ENCODE assay signal across 40 cellular contexts in the genomic region with DNA sequence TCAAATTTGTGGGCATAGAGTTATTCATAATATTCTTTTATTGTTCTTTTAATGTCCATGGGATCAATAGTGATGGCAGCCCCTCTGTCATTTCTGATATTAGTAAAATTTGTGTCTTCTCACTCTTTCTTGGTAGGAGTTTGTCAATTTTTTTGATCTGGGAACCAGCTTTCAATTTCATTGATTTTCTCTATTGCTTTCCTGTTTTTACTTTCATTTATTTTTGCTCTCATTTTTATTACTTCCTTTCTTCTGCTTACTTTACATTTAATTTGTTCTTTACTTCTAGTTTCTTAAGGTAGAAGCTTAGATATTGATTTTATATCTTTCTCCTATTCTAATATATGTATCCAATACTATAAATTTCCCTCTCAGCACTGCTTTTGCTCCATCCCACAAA. TPM values are rescaled to one million over a fixed set of nuclear protein-coding genes. Genes with fewer than 3 reads are reported as not detected.
"Had no signal": no experiment of that assay in that cellular context is flagged by ENCODE, and none has a peak within 500 bp of the region (broad histone marks: within the 10 kb centered on the region; RNA-seq: fewer than 3 reads in every experiment).

No MANE protein-coding gene starts in this region.

- H3K9me3 ChIP-seq: adrenal gland, body of pancreas had no signal

- H3K4me3 Mint-ChIP-seq: activated B cell treated with CpG ODN at 0.5 μM for 24 hours; activated CD4-positive, alpha-beta memory T cell treated with anti-CD3 and anti-CD28 coated beads for 36 hours; activated CD4-positive, alpha-beta T cell treated with anti-CD3 and anti-CD28 coated beads, Interleukin-2, amount 10 ng/mL, durations not matched to agents 24 days and 14 days; activated CD8-positive, alpha-beta T cell treated with anti-CD3 and anti-CD28 coated beads for 36 hours; activated naive CD4-positive, alpha-beta T cell treated with anti-CD3 and anti-CD28 coated beads for 36 hours; activated naive CD8-positive, alpha-beta T cell treated with anti-CD3 and anti-CD28 coated beads, Interleukin-2, amount 10 ng/mL, durations not matched to agents 7 days and 5 days; activated T-cell treated with anti-CD3 and anti-CD28 coated beads, Interleukin-2, amount 50 U/mL, for 4 hours; activated T-cell treated with anti-CD3 and anti-CD28 coated beads, Interleukin-2, amount 50 U/mL, for 72 hours; activated T-helper 1 cell treated with anti-CD3 and anti-CD28 coated beads, Interleukin-12 subunit alpha, Interleukin-12 subunit beta, Interleukin-2, Interleukin-4 antibody, amounts not matched to agents 30 ng/mL and 10 ng/mL and 1 ng/mL, durations not matched to agents 14 hours and 24 hours and 36 hours; activated T-helper 17 cell treated with anti-CD3 and anti-CD28 coated beads, Interleukin-2, amount 50 U/mL, for 72 hours; T-helper 1 cell treated with Interleukin-12 subunit alpha and Interleukin-12 subunit beta and Interleukin-4 antibody, amounts not matched to agents 30 μg/mL and 1 μg/mL, for 36 hours; T-helper 2 cell treated with Interferon-gamma antibody and Interleukin-4, amounts not matched to agents 5 μg/mL and 100 μg/mL, for 36 hours had no signal

- H3K4me1 ChIP-seq: adrenal gland, body of pancreas, breast epithelium had no signal

- H3K27ac ChIP-seq: adrenal gland, body of pancreas, brain microvascular endothelial cell, breast epithelium, VCaP had no signal

- H3K27me3 ChIP-seq: body of pancreas, brain microvascular endothelial cell had no signal

- H3K9me3 Mint-ChIP-seq: activated CD4-positive, alpha-beta memory T cell treated with anti-CD3 and anti-CD28 coated beads for 36 hours; activated CD4-positive, alpha-beta T cell treated with anti-CD3 and anti-CD28 coated beads, Interleukin-2, amount 10 ng/mL, durations not matched to agents 24 days and 14 days; activated CD8-positive, alpha-beta T cell treated with anti-CD3 and anti-CD28 coated beads for 36 hours; activated naive CD4-positive, alpha-beta T cell treated with anti-CD3 and anti-CD28 coated beads, Interleukin-2, amount 50 U/mL, for 72 hours; activated naive CD8-positive, alpha-beta T cell treated with anti-CD3 and anti-CD28 coated beads, Interleukin-2, amount 10 ng/mL, durations not matched to agents 7 days and 5 days; activated T-cell treated with anti-CD3 and anti-CD28 coated beads, Interleukin-2, amount 50 U/mL, for 4 hours; activated T-cell treated with anti-CD3 and anti-CD28 coated beads, Interleukin-2, amount 50 U/mL, for 72 hours; activated T-helper 1 cell treated with anti-CD3 and anti-CD28 coated beads, Interleukin-12 subunit alpha, Interleukin-12 subunit beta, Interleukin-2, Interleukin-4 antibody, amounts not matched to agents 30 ng/mL and 10 ng/mL and 1 ng/mL, durations not matched to agents 14 hours and 24 hours and 36 hours; activated T-helper 17 cell treated with anti-CD3 and anti-CD28 coated beads, Interleukin-2, amount 50 U/mL, for 72 hours; T-helper 1 cell treated with Interleukin-12 subunit alpha and Interleukin-12 subunit beta and Interleukin-4 antibody, amounts not matched to agents 30 μg/mL and 1 μg/mL, for 36 hours; T-helper 2 cell treated with Interferon-gamma antibody and Interleukin-4, amounts not matched to agents 5 μg/mL and 100 μg/mL, for 36 hours had no signal

- DNase-seq: activated B cell treated with CpG ODN at 0.5 μM for 24 hours; activated CD4-positive, alpha-beta memory T cell treated with anti-CD3 and anti-CD28 coated beads for 36 hours; activated CD4-positive, alpha-beta T cell treated with anti-CD3 and anti-CD28 coated beads for 4 hours; activated CD4-positive, alpha-beta T cell treated with anti-CD3 and anti-CD28 coated beads, Interleukin-2, amount 10 ng/mL, durations not matched to agents 24 days and 14 days; activated CD4-positive, alpha-beta T cell treated with anti-CD3 and anti-CD28 coated beads, Interleukin-2, amount 50 U/mL, for 1 hour; activated CD4-positive, alpha-beta T cell treated with anti-CD3 and anti-CD28 coated beads, Interleukin-2, amount 50 U/mL, for 4 hours; activated CD4-positive, CD25-positive, alpha-beta regulatory T cell treated with anti-CD3 and anti-CD28 coated beads, Interleukin-2, amount 50 U/mL, for 72 hours; activated CD8-positive, alpha-beta memory T cell treated with anti-CD3 and anti-CD28 coated beads, Interleukin-2, amount 50 U/mL, for 4 hours; activated CD8-positive, alpha-beta T cell treated with anti-CD3 and anti-CD28 coated beads for 36 hours; activated effector memory CD4-positive, alpha-beta T cell treated with anti-CD3 and anti-CD28 coated beads, Interleukin-2, amount 50 U/mL, for 16 hours; activated gamma-delta T cell treated with Interleukin-2 at 50 U/mL for 16 hours; activated naive CD4-positive, alpha-beta T cell; activated naive CD4-positive, alpha-beta T cell treated with anti-CD3 and anti-CD28 coated beads for 36 hours; activated naive CD4-positive, alpha-beta T cell treated with anti-CD3 and anti-CD28 coated beads, Interleukin-2, amount 50 U/mL, for 16 hours; activated naive CD8-positive, alpha-beta T cell treated with anti-CD3 and anti-CD28 coated beads, Interleukin-2, amount 10 ng/mL, durations not matched to agents 7 days and 5 days; activated T-cell treated with anti-CD3 and anti-CD28 coated beads for 4 hours; activated T-cell treated with anti-CD3 and anti-CD28 coated beads, Interleukin-2, amount 50 U/mL, for 1 hour; activated T-cell treated with anti-CD3 and anti-CD28 coated beads, Interleukin-2, amount 50 U/mL, for 4 hours; activated T-cell treated with anti-CD3 and anti-CD28 coated beads, Interleukin-2, amount 50 U/mL, for 72 hours; adrenal gland; amniotic stem cell; aorta; body of pancreas; brain microvascular endothelial cell; central memory CD4-positive, alpha-beta T cell; T-helper 1 cell; T-helper 2 cell; T-helper 9 cell had no signal

- H3K36me3 Mint-ChIP-seq: activated CD4-positive, alpha-beta memory T cell treated with anti-CD3 and anti-CD28 coated beads for 36 hours; activated naive CD4-positive, alpha-beta T cell treated with anti-CD3 and anti-CD28 coated beads, Interleukin-2, amount 50 U/mL, for 72 hours; activated naive CD8-positive, alpha-beta T cell treated with anti-CD3 and anti-CD28 coated beads, Interleukin-2, amount 10 ng/mL, durations not matched to agents 7 days and 5 days had no signal

- ATAC-seq: activated CD8-positive, alpha-beta T cell treated with anti-CD3 and anti-CD28 coated beads for 36 hours; activated naive CD4-positive, alpha-beta T cell treated with anti-CD3 and anti-CD28 coated beads, Interleukin-2, amount 50 U/mL, for 72 hours; activated T-cell treated with anti-CD3 and anti-CD28 coated beads, Interleukin-2, amount 50 U/mL, for 4 hours; activated T-cell treated with anti-CD3 and anti-CD28 coated beads, Interleukin-2, amount 50 U/mL, for 72 hours; activated T-helper 17 cell treated with anti-CD3 and anti-CD28 coated beads, Interleukin-2, amount 50 U/mL, for 72 hours; body of pancreas had no signal

- H3K27me3 Mint-ChIP-seq: activated B cell treated with CpG ODN at 0.5 μM for 24 hours; activated CD4-positive, alpha-beta memory T cell treated with anti-CD3 and anti-CD28 coated beads for 36 hours; activated CD4-positive, alpha-beta T cell treated with anti-CD3 and anti-CD28 coated beads, Interleukin-2, amount 10 ng/mL, durations not matched to agents 24 days and 14 days; activated naive CD8-positive, alpha-beta T cell treated with anti-CD3 and anti-CD28 coated beads, Interleukin-2, amount 10 ng/mL, durations not matched to agents 7 days and 5 days; activated T-helper 17 cell treated with anti-CD3 and anti-CD28 coated beads, Interleukin-2, amount 50 U/mL, for 72 hours had no signal

- H3K4me1 Mint-ChIP-seq: activated B cell treated with CpG ODN at 0.5 μM for 24 hours; activated CD4-positive, alpha-beta T cell treated with anti-CD3 and anti-CD28 coated beads, Interleukin-2, amount 10 ng/mL, durations not matched to agents 24 days and 14 days; activated naive CD8-positive, alpha-beta T cell treated with anti-CD3 and anti-CD28 coated beads, Interleukin-2, amount 10 ng/mL, durations not matched to agents 7 days and 5 days; activated T-helper 17 cell treated with anti-CD3 and anti-CD28 coated beads, Interleukin-2, amount 50 U/mL, for 72 hours had no signal

- H3K36me3 ChIP-seq: adrenal gland, brain microvascular endothelial cell, breast epithelium had no signal

- H3K27ac Mint-ChIP-seq: activated B cell treated with CpG ODN at 0.5 μM for 24 hours; activated CD4-positive, alpha-beta memory T cell treated with anti-CD3 and anti-CD28 coated beads for 36 hours; activated CD4-positive, alpha-beta T cell treated with anti-CD3 and anti-CD28 coated beads, Interleukin-2, amount 10 ng/mL, durations not matched to agents 24 days and 14 days; activated CD8-positive, alpha-beta T cell treated with anti-CD3 and anti-CD28 coated beads for 36 hours; activated naive CD4-positive, alpha-beta T cell treated with anti-CD3 and anti-CD28 coated beads for 36 hours; activated naive CD4-positive, alpha-beta T cell treated with anti-CD3 and anti-CD28 coated beads, Interleukin-2, amount 50 U/mL, for 72 hours; activated naive CD8-positive, alpha-beta T cell treated with anti-CD3 and anti-CD28 coated beads, Interleukin-2, amount 10 ng/mL, durations not matched to agents 7 days and 5 days; activated T-cell treated with anti-CD3 and anti-CD28 coated beads, Interleukin-2, amount 50 U/mL, for 72 hours; activated T-helper 1 cell treated with anti-CD3 and anti-CD28 coated beads, Interleukin-12 subunit alpha, Interleukin-12 subunit beta, Interleukin-2, Interleukin-4 antibody, amounts not matched to agents 30 ng/mL and 10 ng/mL and 1 ng/mL, durations not matched to agents 14 hours and 24 hours and 36 hours; activated T-helper 17 cell treated with anti-CD3 and anti-CD28 coated beads, Interleukin-2, amount 50 U/mL, for 72 hours; T-helper 1 cell treated with Interleukin-12 subunit alpha and Interleukin-12 subunit beta and Interleukin-4 antibody, amounts not matched to agents 30 μg/mL and 1 μg/mL, for 36 hours; T-helper 2 cell treated with Interferon-gamma antibody and Interleukin-4, amounts not matched to agents 5 μg/mL and 100 μg/mL, for 36 hours had no signal

- FAIRE-seq: TTC549 had no signal

- H3K4me3 ChIP-seq: adrenal gland, body of pancreas, breast epithelium had no signal

RNA-seq across cellular contexts. Expression of a gene that starts 40.7 kb away (rescaled TPM):
- total RNA-seq: activated B cell treated with CpG ODN at 0.5 μM for 24 hours; activated CD4-positive, alpha-beta memory T cell treated with anti-CD3 and anti-CD28 coated beads for 36 hours; activated CD4-positive, alpha-beta T cell treated with anti-CD3 and anti-CD28 coated beads, Interleukin-2, amount 10 ng/mL, durations not matched to agents 24 days and 14 days; activated CD8-positive, alpha-beta memory T cell treated with anti-CD3 and anti-CD28 coated beads for 36 hours; activated CD8-positive, alpha-beta T cell treated with anti-CD3 and anti-CD28 coated beads for 36 hours; activated naive CD4-positive, alpha-beta T cell treated with anti-CD3 and anti-CD28 coated beads for 36 hours; activated naive CD8-positive, alpha-beta T cell treated with anti-CD3 and anti-CD28 coated beads, Interleukin-2, amount 10 ng/mL, durations not matched to agents 7 days and 5 days; activated T-cell treated with anti-CD3 and anti-CD28 coated beads, Interleukin-2, amount 50 U/mL, for 4 hours; activated T-cell treated with anti-CD3 and anti-CD28 coated beads, Interleukin-2, amount 50 U/mL, for 72 hours; activated T-helper 1 cell treated with anti-CD3 and anti-CD28 coated beads, Interleukin-12 subunit alpha, Interleukin-12 subunit beta, Interleukin-2, Interleukin-4 antibody, amounts not matched to agents 30 ng/mL and 10 ng/mL and 1 ng/mL, durations not matched to agents 14 hours and 24 hours and 36 hours; activated T-helper 17 cell treated with anti-CD3 and anti-CD28 coated beads, Interleukin-2, amount 50 U/mL, for 72 hours; adrenal gland; aorta; astrocyte; body of pancreas; breast epithelium; cardiac septum; cerebellum had no signal
- polyA plus RNA-seq: adrenal gland, aorta had no signal

RNA-seq across cellular contexts. Expression of a gene that starts 53.2 kb away (rescaled TPM):
- total RNA-seq: activated B cell treated with CpG ODN at 0.5 μM for 24 hours; activated CD4-positive, alpha-beta memory T cell treated with anti-CD3 and anti-CD28 coated beads for 36 hours; activated CD4-positive, alpha-beta T cell treated with anti-CD3 and anti-CD28 coated beads, Interleukin-2, amount 10 ng/mL, durations not matched to agents 24 days and 14 days; activated CD8-positive, alpha-beta memory T cell treated with anti-CD3 and anti-CD28 coated beads for 36 hours; activated CD8-positive, alpha-beta T cell treated with anti-CD3 and anti-CD28 coated beads for 36 hours; activated naive CD4-positive, alpha-beta T cell treated with anti-CD3 and anti-CD28 coated beads for 36 hours; activated naive CD4-positive, alpha-beta T cell treated with anti-CD3 and anti-CD28 coated beads, Interleukin-2, amount 50 U/mL, for 72 hours; activated naive CD8-positive, alpha-beta T cell treated with anti-CD3 and anti-CD28 coated beads, Interleukin-2, amount 10 ng/mL, durations not matched to agents 7 days and 5 days; activated T-cell treated with anti-CD3 and anti-CD28 coated beads, Interleukin-2, amount 50 U/mL, for 4 hours; activated T-cell treated with anti-CD3 and anti-CD28 coated beads, Interleukin-2, amount 50 U/mL, for 72 hours; activated T-helper 1 cell treated with anti-CD3 and anti-CD28 coated beads, Interleukin-12 subunit alpha, Interleukin-12 subunit beta, Interleukin-2, Interleukin-4 antibody, amounts not matched to agents 30 ng/mL and 10 ng/mL and 1 ng/mL, durations not matched to agents 14 hours and 24 hours and 36 hours; activated T-helper 17 cell treated with anti-CD3 and anti-CD28 coated beads, Interleukin-2, amount 50 U/mL, for 72 hours; adrenal gland; aorta; astrocyte; body of pancreas; breast epithelium; cardiac septum; cerebellum had no signal
- polyA plus RNA-seq: adrenal gland, aorta had no signal
